Comparison of ENCODE assay signal across 8 cellular contexts in genomic region chr2:27735263-27735904, GRCh38. TPM values are rescaled to one million over a fixed set of nuclear protein-coding genes. Genes with fewer than 3 reads are reported as not detected.
A peak's percentile ranks its signal among the peaks of the same experiment; 100 is the strongest.
DNase-seq lines count a peak whose midpoint lies in the region; ATAC-seq and TF ChIP-seq lines count a peak whose summit lies in the region.

No MANE protein-coding gene starts in this region.

- TF ChIP-seq CTCF in fibroblast of mammary gland (conservative IDR thresholded peaks at IDR 0.05; ENCODE audit: control insufficient read depth, insufficient read depth, low read depth, low read length), result no peak

- H3K4me3 ChIP-seq in fibroblast of mammary gland (ENCODE audit: control insufficient read depth, low read depth, low read length), result peak overlapping the region; percentile 42

- DNase-seq in NCI-H146 treated with DMSO at 0.1 percent for 48 hours (lab: John Stamatoyannopoulos, UW; ENCODE audit: unreplicated experiment), result peak; percentile 65
- peak; percentile 25 for DNase-seq in activated effector memory CD4-positive, alpha-beta T cell treated with Interleukin-2 at 50 U/mL for 16 hours
- peak; percentile 74 for DNase-seq in fibroblast of mammary gland (ENCODE audit: low read depth)
- peak; percentile 63 for DNase-seq in myocyte (ENCODE audit: low read depth)
- DNase-seq in stimulated activated CD8-positive, alpha-beta memory T cell treated with anti-CD3 and anti-CD28 coated beads, Interleukin-7, amount 100 ng/mL, for 4 hours (ENCODE audit: low read depth in 2 of 2), result peak; percentile 54 to 72
- no peak for DNase-seq in GDM1 (lab: John Stamatoyannopoulos, UW)
- no peak for DNase-seq in HuH-7.5 (ENCODE audit: low spot score)

- ATAC-seq in GM21447 (IDR thresholded peaks at IDR 0.05; ENCODE audit: unreplicated experiment), result no peak

RNA-seq across cellular contexts. Expression of gene MRPL33, which starts 36.1 kb away (rescaled TPM):
- 126 and 134 TPM in 2 replicates for total RNA-seq in myocyte
- 210 TPM for polyA plus RNA-seq in myocyte (2012)

Comparison
In these comparisons a context has a peak if more than half of its experiments do, and no peak if none do; other contexts are left out.
1. DNase-seq: peak in NCI-H146 treated with DMSO at 0.1 percent for 48 hours (single experiment), activated effector memory CD4-positive, alpha-beta T cell treated with Interleukin-2 at 50 U/mL for 16 hours (single experiment), fibroblast of mammary gland (single experiment), myocyte (single experiment) and stimulated activated CD8-positive, alpha-beta memory T cell treated with anti-CD3 and anti-CD28 coated beads, Interleukin-7, amount 100 ng/mL, for 4 hours (2 of 2); none in GDM1 (single experiment) and HuH-7.5 (single experiment).